8 cellular contexts compared by ENCODE assay signal in the genomic region with DNA sequence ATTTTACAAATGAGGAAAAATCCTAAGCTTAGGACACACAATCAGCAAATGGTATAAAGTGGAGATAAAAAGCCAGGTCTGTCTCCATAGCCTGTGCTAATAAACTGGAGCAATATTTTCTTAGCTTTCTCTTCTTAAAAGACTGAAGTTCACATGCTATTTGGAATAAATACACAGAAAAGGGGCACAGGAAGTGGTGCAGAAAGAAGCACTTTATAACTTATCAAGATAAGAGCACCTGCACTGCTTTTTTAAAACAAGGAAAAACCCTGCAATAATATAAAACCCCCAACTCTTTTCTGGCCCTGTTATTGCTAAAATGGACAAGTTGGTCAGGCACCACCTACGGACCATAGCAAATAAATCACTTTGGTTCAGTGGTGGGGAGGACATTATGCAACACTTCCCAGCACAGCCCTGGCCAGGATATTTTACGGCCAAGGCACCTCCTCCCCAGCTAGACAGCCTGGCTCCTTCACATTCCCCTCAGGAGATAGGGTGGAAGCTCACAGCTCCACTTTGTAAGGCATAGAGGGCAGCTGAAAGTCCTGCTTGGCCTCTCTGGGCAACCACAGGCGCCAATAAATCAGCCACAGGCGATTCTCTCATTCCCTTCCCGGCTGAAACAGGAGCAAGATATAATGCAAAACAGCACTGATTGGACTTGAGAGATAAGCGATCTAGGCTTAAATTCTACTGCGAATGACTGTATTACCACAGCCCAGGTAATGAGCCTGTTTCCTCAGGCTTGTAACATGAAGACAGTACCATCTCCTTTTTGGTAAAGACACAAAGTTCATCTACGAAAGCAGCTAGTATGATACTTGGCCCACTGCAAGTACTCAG. TPM values are rescaled to one million over a fixed set of nuclear protein-coding genes. Genes with fewer than 3 reads are reported as not detected.
DNase-seq lines count a peak whose midpoint lies in the region; ATAC-seq, FAIRE-seq and TF ChIP-seq lines count a peak whose summit lies in the region.

No MANE protein-coding gene starts in this region.

- no peak for FAIRE-seq in GM12878 (lab: Jason Lieb, UNC)

- H3K36me3 ChIP-seq in GM12878 (ENCODE audit: control insufficient read depth in 2 of 2, insufficient read depth in 2 of 2, low read length in 1 of 2) (no peaks in the 10 kb centered on the region), subcutaneous abdominal adipose tissue (ENCODE audit: control insufficient read depth in 5 of 5, insufficient read depth in 5 of 5, low read length in 5 of 5) (peaks cover 0 to 3% (median 0%) of the 10 kb centered on the region in 5 donors)

- TF ChIP-seq POLR2A in GM12878 (IDR thresholded peaks at IDR 0.05; ENCODE audit: low read depth, low read length), result no peak

- POLR2A ChIA-PET in GM12878 (lab: Charles Lee), result interaction anchor here (0.5 to 3.1 kb wide), 10 partner anchors 9 to 231 kb away, joined by 3 to 19 read pairs (median 5); partner anchors contain the start of genes AKAP5 and MTHFD1

- H3K9ac ChIP-seq in GM12878 (ENCODE audit: control insufficient read depth, insufficient read depth, low read length) (peak overlapping the region; percentile 97), subcutaneous abdominal adipose tissue (ENCODE audit: low read length in 5 of 5) (peak overlapping the region in 4 of 5 donors; percentile 29 to 96 (median 75))

- H3K27ac ChIP-seq in GM12878 (ENCODE audit: control insufficient read depth, insufficient read depth) (peak overlapping the region; percentile 98), subcutaneous abdominal adipose tissue (ENCODE audit: low read depth, low read length) (peak overlapping the region; percentile 99)

- no peaks in the 10 kb centered on the region for H4K20me1 ChIP-seq in GM12878 (ENCODE audit: control insufficient read depth, insufficient read depth)

- H3K9me3 ChIP-seq in GM12878 (replicated peaks; ENCODE audit: control insufficient read depth, insufficient read depth, low read length) (no peaks in the 10 kb centered on the region), subcutaneous abdominal adipose tissue (ENCODE audit: control insufficient read depth in 5 of 5, low read length in 5 of 5) (no peaks in the 10 kb centered on the region)

- H3K27me3 ChIP-seq in GM12878 (replicated peaks in 1 of 2; ENCODE audit: control insufficient read depth in 2 of 2, insufficient read depth in 2 of 2, low read length in 1 of 2) (no peaks in the 10 kb centered on the region), subcutaneous abdominal adipose tissue (ENCODE audit: control insufficient read depth in 5 of 5, insufficient read depth in 4 of 5, low read length in 5 of 5) (no peaks in the 10 kb centered on the region)

- intact Hi-C loops in GM12878 (cut with micrococcal nuclease; ENCODE audit: unreplicated experiment), result loop anchor here (2.0 kb wide), 1 partner anchor 23 kb away; no protein-coding TSS in a partner anchor

- WGBS in GM12878 (ENCODE audit: insufficient coverage, insufficient replicate concordance, low lambda C conversion rate, missing lambda C conversion rate), result 1% methylated on average over 8 of the region's 8 CpGs

- H3K4me1 ChIP-seq in GM12878 (ENCODE audit: control insufficient read depth, insufficient read depth, low read length) (0 out of 2 replicates have a peak, but pooled peaks cover 3% of the 10 kb centered on the region), subcutaneous abdominal adipose tissue (ENCODE audit: control insufficient read depth in 5 of 5, insufficient read depth in 5 of 5, low read length in 5 of 5) (peaks cover 7 to 44% (median 35%) of the 10 kb centered on the region in 5 donors)

- H3K79me2 ChIP-seq in GM12878 (ENCODE audit: control insufficient read depth, insufficient read depth, low read length), result peaks cover 92% of the 10 kb centered on the region

- in situ Hi-C loops in GM12878 (cut with MboI), result no loop called here
- in situ Hi-C loops in GM13977 (cut with MboI; ENCODE audit: low pct_unique_long_range_greater_than_20kb, low sequenced_read_pairs, unreplicated experiment), result no loop called here

- RAD21 ChIA-PET in GM12878 (lab: Charles Lee; ENCODE audit: unreplicated experiment), result interaction anchor here (0.8 to 2.9 kb wide), 12 partner anchors 8 to 159 kb away, joined by 3 to 12 read pairs (median 4); partner anchors contain the start of gene MTHFD1

- peak overlapping the region; percentile 2; the same call in 1 of the 2 replicates for H2AFZ ChIP-seq in GM12878 (ENCODE audit: control insufficient read depth, low read depth, low read length)

- H3K4me2 ChIP-seq in GM12878 (ENCODE audit: control insufficient read depth, insufficient read depth), result peak overlapping the region; percentile 70

- TF ChIP-seq EP300 in GM12878 (IDR thresholded peaks at IDR 0.05; ENCODE audit: borderline replicate concordance in 1 of 2, control insufficient read depth in 1 of 2, low read depth in 2 of 2, low read length in 2 of 2), result no peak

- TF ChIP-seq CTCF in GM12878 (IDR thresholded peaks at IDR 0.05 in 2 of 3, conservative IDR thresholded peaks at IDR 0.05 in 1 of 3; ENCODE audit: control insufficient read depth in 2 of 3, extremely low read depth in 1 of 3, insufficient read depth in 1 of 3, low read depth in 3 of 3, low read length in 3 of 3) (no peak), GM13977 (IDR thresholded peaks at IDR 0.05; ENCODE audit: extremely low read depth, insufficient read depth, missing control alignments) (no peak)

- H3K4me3 ChIP-seq in GM12878 (peak overlapping the region; percentile 76), subcutaneous abdominal adipose tissue (ENCODE audit: low read depth in 1 of 5, low read length in 5 of 5) (peak overlapping the region; percentile 0 to 94 (median 78))

- no TSS peak for BruUV-seq in GM12878 (replicated peaks; lab: Mats Ljungman, UMichigan)

- TF ChIP-seq RAD21 in GM12878 (IDR thresholded peaks at IDR 0.05; ENCODE audit: insufficient read depth, low read depth, low read length), result no peak

- CTCF ChIA-PET in GM12878 (lab: Yijun Ruan, JAX), result interaction anchor here (0.5 to 3.5 kb wide), 14 partner anchors 9 to 480 kb away, joined by 3 to 37 read pairs (median 4); no protein-coding TSS in a partner anchor

- DNase-seq in NCI-H2029 (lab: John Stamatoyannopoulos, UW), result peak; percentile 10
- no peak for DNase-seq in NCI-H2029 treated with DMSO at 0.1 percent for 48 hours (lab: John Stamatoyannopoulos, UW)
- DNase-seq in NCI-H2196 treated with DMSO at 0.1 percent for 48 hours (lab: John Stamatoyannopoulos, UW; ENCODE audit: unreplicated experiment), result peak; percentile 44
- DNase-seq in GM12878 (ENCODE audit: low read depth, low spot score), result no peak
- DNase-seq in kidney glomerular epithelial cell (lab: John Stamatoyannopoulos, UW), result peak; percentile 64
- DNase-seq in GM13977 (ENCODE audit: low spot score), result no peak
- no peak for DNase-seq in NCI-H2171 treated with DMSO at 0.1 percent for 48 hours (lab: John Stamatoyannopoulos, UW)

- SMC1A ChIA-PET in GM12878 (lab: Charles Lee; ENCODE audit: uncharacterized antibody, unreplicated experiment), result interaction anchor here (0.7 to 3.6 kb wide), 21 partner anchors 8 to 163 kb away, joined by 3 to 29 read pairs (median 5); partner anchors contain the start of gene AKAP5

- no peak for ATAC-seq in GM12878

RNA-seq across cellular contexts. Expression of gene ZBTB25, which starts 2.1 kb away (rescaled TPM):
- total RNA-seq in GM12878 (2013; cell fraction: nucleolus; rRNA removed), result 108 and 113 TPM in 2 replicates
- total RNA-seq in GM12878 (2014; rRNA removed) (8.8 and 11.2 TPM in 2 replicates), GM12878 (2014; rRNA removed; fragmentation: Illumina TruSeq; extraction: Trizol) (9.6 and 10.0 TPM in 2 replicates), GM12878 (2021) (10.9 and 12.5 TPM in 2 replicates)
- polyA plus RNA-seq in GM12878 (2011; ENCODE audit: low read depth), result 10.1 TPM
- polyA plus RNA-seq in GM12878 (2011; rRNA removed) (33.9 and 34.0 TPM in 2 replicates), GM12878 (2014; fragmentation: Illumina TruSeq; extraction: Trizol) (9.8 and 10.7 TPM in 2 replicates), GM12878 (2014; fragmentation: Nextera tagmentation; extraction: Ambion mirVana) (1 to 10 TPM; 4.1 to 5.6 TPM), GM12878 (2014; rRNA removed) (7.0 and 7.8 TPM in 2 replicates), GM12878 (2016; fragmentation: Nextera tagmentation; extraction: Ambion mirVana) (10 to 100 TPM; 11.2 to 13.9 TPM)
- 19.6 and 27.1 TPM in 2 replicates for polyA plus RNA-seq in GM12878 (2011; cell fraction: cytosol; rRNA removed)
- polyA plus RNA-seq in GM12878 (2011; cell fraction: nucleus; rRNA removed), result 23.6 and 39.4 TPM in 2 replicates
- 13.1 and 19.6 TPM in 2 replicates for polyA plus RNA-seq in GM12878 (2012)
- 41.5 and 49.3 TPM in 2 replicates for polyA minus RNA-seq in GM12878 (2011; rRNA and poly(A)+ RNA removed)
- polyA minus RNA-seq in GM12878 (2011; cell fraction: cytosol; rRNA and poly(A)+ RNA removed), result 16.2 and 16.7 TPM in 2 replicates
- polyA minus RNA-seq in GM12878 (2011; cell fraction: nucleus; rRNA and poly(A)+ RNA removed), result 29.1 and 33.5 TPM in 2 replicates

RNA-seq across cellular contexts. Expression of gene ZBTB1, which starts 3.0 kb away (rescaled TPM):
- 147 and 173 TPM in 2 replicates for total RNA-seq in GM12878 (2013; cell fraction: nucleolus; rRNA removed)
- total RNA-seq in GM12878 (2014; rRNA removed), result 29.1 and 34.2 TPM in 2 replicates
- total RNA-seq in GM12878 (2014; rRNA removed; fragmentation: Illumina TruSeq; extraction: Trizol), result 53.8 and 53.9 TPM in 2 replicates
- total RNA-seq in GM12878 (2021), result 49.1 and 49.3 TPM in 2 replicates
- polyA plus RNA-seq in GM12878 (2011; ENCODE audit: low read depth), result 32.0 TPM
- polyA plus RNA-seq in GM12878 (2011; rRNA removed), result 127 and 195 TPM in 2 replicates
- polyA plus RNA-seq in GM12878 (2011; cell fraction: cytosol; rRNA removed), result 47.0 and 69.2 TPM in 2 replicates
- polyA plus RNA-seq in GM12878 (2011; cell fraction: nucleus; rRNA removed), result 97.0 and 105 TPM in 2 replicates
- polyA plus RNA-seq in GM12878 (2012), result 47.7 and 64.3 TPM in 2 replicates
- polyA plus RNA-seq in GM12878 (2014; fragmentation: Illumina TruSeq; extraction: Trizol), result 58.9 and 83.2 TPM in 2 replicates
- 10 to 100 TPM; 12.3 to 18.0 TPM for polyA plus RNA-seq in GM12878 (2014; fragmentation: Nextera tagmentation; extraction: Ambion mirVana)
- 35.5 and 42.6 TPM in 2 replicates for polyA plus RNA-seq in GM12878 (2014; rRNA removed)
- polyA plus RNA-seq in GM12878 (2016; fragmentation: Nextera tagmentation; extraction: Ambion mirVana), result 10 to 100 TPM; 36.2 to 37.5 TPM
- 78.9 and 97.3 TPM in 2 replicates for polyA minus RNA-seq in GM12878 (2011; rRNA and poly(A)+ RNA removed)
- 29.5 and 39.5 TPM in 2 replicates for polyA minus RNA-seq in GM12878 (2011; cell fraction: cytosol; rRNA and poly(A)+ RNA removed)
- polyA minus RNA-seq in GM12878 (2011; cell fraction: nucleus; rRNA and poly(A)+ RNA removed), result 23.2 and 32.1 TPM in 2 replicates

RNA-seq across cellular contexts. Expression of gene AKAP5, which starts 36.2 kb away (rescaled TPM):
- total RNA-seq in GM12878 (2013; cell fraction: nucleolus; rRNA removed), result 4.3 and 4.8 TPM in 2 replicates
- 3.8 and 4.4 TPM in 2 replicates for total RNA-seq in GM12878 (2014; rRNA removed)
- total RNA-seq in GM12878 (2014; rRNA removed; fragmentation: Illumina TruSeq; extraction: Trizol), result 5.1 TPM in 2 replicates
- total RNA-seq in GM12878 (2021), result 3.7 and 4.0 TPM in 2 replicates
- 1.1 TPM for polyA plus RNA-seq in GM12878 (2011; ENCODE audit: low read depth)
- 1.6 and 3.1 TPM in 2 replicates for polyA plus RNA-seq in GM12878 (2011; rRNA removed)
- polyA plus RNA-seq in GM12878 (2011; cell fraction: cytosol; rRNA removed), result 0.69 TPM in 2 replicates
- polyA plus RNA-seq in GM12878 (2011; cell fraction: nucleus; rRNA removed), result 0.98 and 0.99 TPM in 2 replicates
- 1.4 and 1.5 TPM in 2 replicates for polyA plus RNA-seq in GM12878 (2012)
- polyA plus RNA-seq in GM12878 (2014; fragmentation: Illumina TruSeq; extraction: Trizol), result 3.4 and 3.9 TPM in 2 replicates
- polyA plus RNA-seq in GM12878 (2014; fragmentation: Nextera tagmentation; extraction: Ambion mirVana), result 1 to 10 TPM in 1 of 2 experiments, under 1 TPM in 1; 0.45 to 1.5 TPM
- 1.7 and 1.8 TPM in 2 replicates for polyA plus RNA-seq in GM12878 (2014; rRNA removed)
- under 1 TPM; 0.55 to 0.90 TPM for polyA plus RNA-seq in GM12878 (2016; fragmentation: Nextera tagmentation; extraction: Ambion mirVana)
- 1.6 and 2.3 TPM in 2 replicates for polyA minus RNA-seq in GM12878 (2011; rRNA and poly(A)+ RNA removed)
- polyA minus RNA-seq in GM12878 (2011; cell fraction: cytosol; rRNA and poly(A)+ RNA removed), result 0.80 and 1.4 TPM in 2 replicates
- 2.3 and 3.2 TPM in 2 replicates for polyA minus RNA-seq in GM12878 (2011; cell fraction: nucleus; rRNA and poly(A)+ RNA removed)

RNA-seq across cellular contexts. Expression of gene HSPA2, which starts 39.0 kb away (rescaled TPM):
- total RNA-seq in GM12878 (2013; cell fraction: nucleolus; rRNA removed), result 2.1 and 2.2 TPM in 2 replicates
- total RNA-seq in GM12878 (2014; rRNA removed) (0.87 and 0.96 TPM in 2 replicates), GM12878 (2014; rRNA removed; fragmentation: Illumina TruSeq; extraction: Trizol) (0.37 and 0.54 TPM in 2 replicates), GM12878 (2021) (1.1 and 1.4 TPM in 2 replicates)
- not detected for polyA plus RNA-seq in GM12878 (2011; ENCODE audit: low read depth)
- polyA plus RNA-seq in GM12878 (2011; rRNA removed) (0.26 TPM in 2 replicates), GM12878 (2014; fragmentation: Illumina TruSeq; extraction: Trizol) (0.25 and 0.28 TPM in 2 replicates), GM12878 (2014; fragmentation: Nextera tagmentation; extraction: Ambion mirVana) (under 1 TPM; 0.02 to 0.03 TPM), GM12878 (2014; rRNA removed) (0.65 and 0.77 TPM in 2 replicates), GM12878 (2016; fragmentation: Nextera tagmentation; extraction: Ambion mirVana) (1 to 10 TPM; 1.0 to 1.2 TPM)
- 0.31 and 0.52 TPM in 2 replicates for polyA plus RNA-seq in GM12878 (2011; cell fraction: cytosol; rRNA removed)
- polyA plus RNA-seq in GM12878 (2011; cell fraction: nucleus; rRNA removed), result 0.58 and 0.70 TPM in 2 replicates
- polyA plus RNA-seq in GM12878 (2012), result 0.57 and 0.76 TPM in 2 replicates
- polyA minus RNA-seq in GM12878 (2011; rRNA and poly(A)+ RNA removed), result 0.88 TPM in 2 replicates
- polyA minus RNA-seq in GM12878 (2011; cell fraction: cytosol; rRNA and poly(A)+ RNA removed), result not detected in 2 replicates
- 1.7 and 2.5 TPM in 2 replicates for polyA minus RNA-seq in GM12878 (2011; cell fraction: nucleus; rRNA and poly(A)+ RNA removed)

RNA-seq across cellular contexts. Expression of gene PPP1R36, which starts 48.2 kb away (rescaled TPM):
- not detected in 2 replicates for total RNA-seq in GM12878 (2013; cell fraction: nucleolus; rRNA removed)
- total RNA-seq in GM12878 (2014; rRNA removed) (not detected in 2 replicates), GM12878 (2014; rRNA removed; fragmentation: Illumina TruSeq; extraction: Trizol) (0.13 TPM in 1 of 2 replicates, not detected in the other), GM12878 (2021) (not detected in 2 replicates)
- not detected for polyA plus RNA-seq in GM12878 (2011; ENCODE audit: low read depth)
- polyA plus RNA-seq in GM12878 (2011; rRNA removed) (0.12 and 0.14 TPM in 2 replicates), GM12878 (2014; fragmentation: Illumina TruSeq; extraction: Trizol) (not detected in 2 replicates), GM12878 (2014; fragmentation: Nextera tagmentation; extraction: Ambion mirVana) (not detected), GM12878 (2014; rRNA removed) (not detected in 2 replicates), GM12878 (2016; fragmentation: Nextera tagmentation; extraction: Ambion mirVana) (not detected)
- 0.05 TPM in 1 of 2 replicates, not detected in the other for polyA plus RNA-seq in GM12878 (2011; cell fraction: cytosol; rRNA removed)
- polyA plus RNA-seq in GM12878 (2011; cell fraction: nucleus; rRNA removed), result not detected in 2 replicates
- polyA plus RNA-seq in GM12878 (2012), result 0.13 TPM in 1 of 2 replicates, not detected in the other
- polyA minus RNA-seq in GM12878 (2011; rRNA and poly(A)+ RNA removed), result not detected in 2 replicates
- not detected in 2 replicates for polyA minus RNA-seq in GM12878 (2011; cell fraction: cytosol; rRNA and poly(A)+ RNA removed)
- polyA minus RNA-seq in GM12878 (2011; cell fraction: nucleus; rRNA and poly(A)+ RNA removed), result not detected in 2 replicates

Comparison
In these comparisons a context has a peak if more than half of its experiments do, and no peak if none do; other contexts are left out.
1. DNase-seq: peak in NCI-H2029 (single experiment), NCI-H2196 treated with DMSO at 0.1 percent for 48 hours (single experiment) and kidney glomerular epithelial cell (single experiment); none in NCI-H2029 treated with DMSO at 0.1 percent for 48 hours (single experiment), GM12878 (single experiment), GM13977 (single experiment) and NCI-H2171 treated with DMSO at 0.1 percent for 48 hours (single experiment).